18 cellular contexts compared by ENCODE assay signal in genomic region chr7:22411977-22412693, GRCh38. TPM values are rescaled to one million over a fixed set of nuclear protein-coding genes. Genes with fewer than 3 reads are reported as not detected.
DNase-seq lines count a peak whose midpoint lies in the region; ATAC-seq and TF ChIP-seq lines count a peak whose summit lies in the region.
"Had no signal": no experiment of that assay in that cellular context is flagged by ENCODE, and none has a peak within 500 bp of the region (broad histone marks: within the 10 kb centered on the region; RNA-seq: fewer than 3 reads in every experiment).

No MANE protein-coding gene starts in this region.

- H3K9me2 ChIP-seq in PC-3 (replicated peaks; ENCODE audit: low read length), result no peaks in the 10 kb centered on the region

- H3K27ac ChIP-seq in PC-3 (ENCODE audit: low read length), result peak overlapping the region; percentile 79
- H3K27ac ChIP-seq in body of pancreas, result no peak overlapping the region
- H3K27ac ChIP-seq: SJSA1 had no signal

- H3K27ac Mint-ChIP-seq in glutamatergic neuron (ENCODE audit: unreplicated experiment), result no peak overlapping the region

- H3K4me1 Mint-ChIP-seq in glutamatergic neuron (ENCODE audit: low read depth, unreplicated experiment), result peaks cover 23% of the 10 kb centered on the region

- H3K36me3 ChIP-seq in PC-3 (ENCODE audit: low read depth, low read length) (no peaks in the 10 kb centered on the region), body of pancreas (replicated peaks in 1 of 2; ENCODE audit: insufficient read depth in 1 of 2, low read depth in 2 of 2) (no peaks in the 10 kb centered on the region)
- H3K36me3 ChIP-seq: SJSA1 had no signal

- peak overlapping the region; percentile 16; the same call in 1 of the 2 replicates for H3K9ac ChIP-seq in PC-3 (ENCODE audit: low read length)

- peaks cover 3% of the 10 kb centered on the region for H3F3A ChIP-seq in PC-3 (ENCODE audit: low read length, unreplicated experiment)

- no peaks in the 10 kb centered on the region for H3K36me3 Mint-ChIP-seq in glutamatergic neuron (ENCODE audit: unreplicated experiment)

- H3K9me3 ChIP-seq in PC-3 (ENCODE audit: low read length) (no peaks in the 10 kb centered on the region), body of pancreas (no peaks in the 10 kb centered on the region)
- H3K9me3 ChIP-seq: SJSA1 had no signal

- no peaks in the 10 kb centered on the region for H3K27me3 ChIP-seq in PC-3 (ENCODE audit: low read length)
- H3K27me3 ChIP-seq in body of pancreas, result no peaks in the 10 kb centered on the region

- H3K4me2 ChIP-seq in PC-3 (ENCODE audit: low read length), result peak overlapping the region; percentile 66

- WGBS in body of pancreas, 2 donors, result 79 to 86% methylated on average over 4 of the region's 4 CpGs

- CTCF ChIA-PET in PC-3 (lab: Charles Lee), result interaction anchor here (0.9 kb wide), 1 partner anchor 302 kb away, joined by 6 read pairs; no protein-coding TSS in a partner anchor

- no peaks in the 10 kb centered on the region for H3K79me2 ChIP-seq in PC-3 (ENCODE audit: low read length)

- intact Hi-C loops in PC-3 (cut with micrococcal nuclease), result loop anchor here (1.0 kb wide), 2 partner anchors 31 to 115 kb away; no protein-coding TSS in a partner anchor
- intact Hi-C loops in body of pancreas (cut with DNase I), result no loop called here

- H3K4me1 ChIP-seq in PC-3 (ENCODE audit: insufficient read depth, low read length) (peaks cover 20% of the 10 kb centered on the region), body of pancreas (no peaks in the 10 kb centered on the region)
- H3K4me1 ChIP-seq: SJSA1 had no signal

- no peak for TF ChIP-seq POLR2A in body of pancreas (IDR thresholded peaks at IDR 0.05)

- H3K4me3 Mint-ChIP-seq in glutamatergic neuron (ENCODE audit: unreplicated experiment), result peak overlapping the region; percentile 32

- peak overlapping the region; percentile 30 for H2AFZ ChIP-seq in PC-3 (ENCODE audit: low read length)

- TF ChIP-seq CTCF in PC-3 (conservative IDR thresholded peaks at IDR 0.05; ENCODE audit: low read depth, low read length) (no peak), glutamatergic neuron (IDR thresholded peaks at IDR 0.05; ENCODE audit: partially characterized antibody, unreplicated experiment) (no peak), body of pancreas (IDR thresholded peaks at IDR 0.05) (no peak)

- ATAC-seq in PC-3 (peak; percentile 98), body of pancreas (no peak)

- no TSS peak for BruUV-seq in PC-3 (replicated peaks; lab: Mats Ljungman, UMichigan)

- no peaks in the 10 kb centered on the region for H3K9me3 Mint-ChIP-seq in glutamatergic neuron (ENCODE audit: unreplicated experiment)

- H3K27me3 Mint-ChIP-seq in glutamatergic neuron (ENCODE audit: unreplicated experiment), result no peaks in the 10 kb centered on the region

- DNase-seq in NCI-H82 (lab: John Stamatoyannopoulos, UW) (peak; percentile 32), NCI-H82 treated with DMSO at 0.1 percent for 48 hours (lab: John Stamatoyannopoulos, UW; ENCODE audit: unreplicated experiment) (no peak), PC-3 (peak; percentile 90), glutamatergic neuron (no peak), body of pancreas (no peak), NCI-H526 treated with DMSO at 0.1 percent for 48 hours (lab: John Stamatoyannopoulos, UW) (no peak), OCI-M1 (lab: John Stamatoyannopoulos, UW) (no peak), DMS 273 (lab: John Stamatoyannopoulos, UW; ENCODE audit: unreplicated experiment) (no peak)
- DNase-seq: 8988T, DMS 273 treated with DMSO at 0.1 percent for 48 hours, GF-D8, GOT3, KG1, NCI-H1417 treated with DMSO at 0.1 percent for 48 hours, NCI-H2029, NCI-H446 treated with DMSO at 0.1 percent for 48 hours, NCI-H748 treated with DMSO at 0.1 percent for 48 hours had no signal

- H4K20me1 ChIP-seq in PC-3 (ENCODE audit: low read length), result no peaks in the 10 kb centered on the region

- POLR2A ChIA-PET in PC-3 (lab: Charles Lee; ENCODE audit: unreplicated experiment), result interaction anchor here (0.6 to 0.7 kb wide), 3 partner anchors 64 to 185 kb away, joined by 3 to 5 read pairs (median 4); no protein-coding TSS in a partner anchor

- H3K4me3 ChIP-seq in PC-3 (ENCODE audit: low read length) (no peak overlapping the region; the same call in 1 of the 2 replicates), body of pancreas (no peak overlapping the region)
- H3K4me3 ChIP-seq: SJSA1 had no signal

RNA-seq across cellular contexts. Expression of gene RAPGEF5, which starts 55.2 kb away (rescaled TPM):
- 5.6 and 10.8 TPM in 2 replicates for total RNA-seq in PC-3 (2014; rRNA removed)
- 169 TPM for total RNA-seq in glutamatergic neuron (ENCODE audit: unreplicated experiment)
- total RNA-seq in body of pancreas, result 100 to 1,000 TPM in 1 of 2 donors, 10 to 100 TPM in 1; 68.0 to 151 TPM

Comparison
In these comparisons a context has a peak if more than half of its experiments do, and no peak if none do; other contexts are left out.
1. DNase-seq: peak in NCI-H82 (single experiment) and PC-3 (single experiment); none in NCI-H82 treated with DMSO at 0.1 percent for 48 hours (single experiment), glutamatergic neuron (single experiment), body of pancreas (0 of 4), NCI-H526 treated with DMSO at 0.1 percent for 48 hours (single experiment), OCI-M1 (single experiment) and DMS 273 (single experiment).